ENCODE assay signal across 13 cellular contexts in genomic region chr3:128317101-128317697, GRCh38.
DNase-seq lines count a peak whose midpoint lies in the region; TF ChIP-seq lines count a peak whose summit lies in the region.
"Had no signal": no experiment of that assay in that cellular context is flagged by ENCODE, and none has a peak within 500 bp of the region (broad histone marks: within the 10 kb centered on the region; RNA-seq: fewer than 3 reads in every experiment).

No MANE protein-coding gene starts in this region.

- TF ChIP-seq CTCF in endodermal cell (conservative IDR thresholded peaks at IDR 0.05) (no peak), GM10248 (IDR thresholded peaks at IDR 0.05; ENCODE audit: control extremely low read depth, extremely low read depth, low read depth, missing control alignments) (no peak)

- no peak for DNase-seq in activated CD4-positive, alpha-beta T cell treated with anti-CD3 and anti-CD28 coated beads, Interleukin-2, amount 10 ng/mL, durations not matched to agents 24 days and 14 days
- no peak for DNase-seq in activated CD4-positive, alpha-beta T cell treated with anti-CD3 and anti-CD28 coated beads, Interleukin-2, amount 50 U/mL, for 4 hours
- DNase-seq in SK-N-MC (ENCODE audit: low read depth, low spot score) (no peak), endodermal cell (peak; percentile 42), DMS53 (lab: John Stamatoyannopoulos, UW) (no peak), GM10248 (ENCODE audit: extremely low spot score) (no peak), superior temporal gyrus (ENCODE audit: extremely low spot score) (no peak)
- DNase-seq in stimulated activated CD8-positive, alpha-beta memory T cell treated with anti-CD3 and anti-CD28 coated beads, Interleukin-4, amount 100 ng/mL, for 48 hours, result peak; percentile 19
- DNase-seq: kidney had no signal

- 0 out of 2 replicates have a peak overlapping the region, but pooled peaks have one; percentile 11 for H3K4me3 ChIP-seq in SK-N-MC
- H3K4me3 ChIP-seq in endodermal cell (ENCODE audit: low read length), result no peak overlapping the region
- H3K4me3 ChIP-seq: spleen, thoracic aorta had no signal

- no peaks in the 10 kb centered on the region for H3K27me3 ChIP-seq in endodermal cell (ENCODE audit: control insufficient read depth, insufficient read depth, low read length, poor library complexity, severe bottlenecking)
- H3K27me3 ChIP-seq: spleen had no signal

- CTCF ChIA-PET in GM10248 (lab: Yijun Ruan, JAX), result interaction anchor here (1.3 kb wide), 1 partner anchor 13 kb away, joined by 3 read pairs; no protein-coding TSS in a partner anchor

- 90 to 92% methylated on average over 13 to 17 of the region's 17 CpGs for WGBS in endodermal cell (ENCODE audit: insufficient coverage in 1 of 2, insufficient read length in 1 of 2), 2 experiments

- no peaks in the 10 kb centered on the region for H3K27me3 Mint-ChIP-seq in activated CD4-positive, alpha-beta T cell treated with anti-CD3 and anti-CD28 coated beads, Interleukin-2, amount 10 ng/mL, durations not matched to agents 24 days and 14 days
- no peaks in the 10 kb centered on the region for H3K27me3 Mint-ChIP-seq in endodermal cell (ENCODE audit: insufficient read depth)

- H3K9ac ChIP-seq in SK-N-MC (ENCODE audit: insufficient read length), result peak overlapping the region; percentile 40
- no peak overlapping the region for H3K9ac ChIP-seq in endodermal cell (ENCODE audit: extremely low read depth, low read length, poor library complexity, severe bottlenecking)
- H3K9ac ChIP-seq: parathyroid adenoma had no signal

- no peaks in the 10 kb centered on the region for H3K36me3 ChIP-seq in SK-N-MC (ENCODE audit: insufficient read depth, low read length)
- no peaks in the 10 kb centered on the region for H3K36me3 ChIP-seq in endodermal cell (ENCODE audit: control insufficient read depth, insufficient read depth, low read length)
- H3K36me3 ChIP-seq: thoracic aorta had no signal

- H3K27ac ChIP-seq in SK-N-MC (peak overlapping the region; percentile 77), endodermal cell (ENCODE audit: low read depth, low read length) (peak overlapping the region; percentile 64)
- H3K27ac ChIP-seq: parathyroid adenoma, thoracic aorta had no signal

- peak overlapping the region; percentile 69 for H3K27ac Mint-ChIP-seq in activated CD4-positive, alpha-beta T cell treated with anti-CD3 and anti-CD28 coated beads, Interleukin-2, amount 10 ng/mL, durations not matched to agents 24 days and 14 days
- no peak overlapping the region for H3K27ac Mint-ChIP-seq in endodermal cell
- H3K27ac Mint-ChIP-seq: T-helper 1 cell treated with Interleukin-12 subunit alpha and Interleukin-12 subunit beta and Interleukin-4 antibody, amounts not matched to agents 30 μg/mL and 1 μg/mL, for 36 hours had no signal

- intact Hi-C loops in activated CD4-positive, alpha-beta T cell treated with anti-CD3 and anti-CD28 coated beads, Interleukin-2, amount 10 ng/mL, durations not matched to agents 24 days and 14 days (cut with micrococcal nuclease), result no loop called here

- H3K4me1 Mint-ChIP-seq in activated CD4-positive, alpha-beta T cell treated with anti-CD3 and anti-CD28 coated beads, Interleukin-2, amount 10 ng/mL, durations not matched to agents 24 days and 14 days, result peaks cover 17% of the 10 kb centered on the region
- H3K4me1 Mint-ChIP-seq in endodermal cell, result no peaks in the 10 kb centered on the region

- no peaks in the 10 kb centered on the region for H3K9me3 Mint-ChIP-seq in activated CD4-positive, alpha-beta T cell treated with anti-CD3 and anti-CD28 coated beads, Interleukin-2, amount 10 ng/mL, durations not matched to agents 24 days and 14 days
- no peaks in the 10 kb centered on the region for H3K9me3 Mint-ChIP-seq in endodermal cell
- H3K9me3 Mint-ChIP-seq: T-helper 1 cell treated with Interleukin-12 subunit alpha and Interleukin-12 subunit beta and Interleukin-4 antibody, amounts not matched to agents 30 μg/mL and 1 μg/mL, for 36 hours had no signal

- H3K9me3 ChIP-seq in SK-N-MC (ENCODE audit: low read depth, low read length), result no peaks in the 10 kb centered on the region
- no peaks in the 10 kb centered on the region for H3K9me3 ChIP-seq in endodermal cell (ENCODE audit: control insufficient read depth, low read length)
- H3K9me3 ChIP-seq: spleen, thoracic aorta had no signal

- POLR2A ChIA-PET in GM10248 (lab: Yijun Ruan, JAX), result no interaction called here

- no peak overlapping the region for H3K4me3 Mint-ChIP-seq in activated CD4-positive, alpha-beta T cell treated with anti-CD3 and anti-CD28 coated beads, Interleukin-2, amount 10 ng/mL, durations not matched to agents 24 days and 14 days
- no peak overlapping the region for H3K4me3 Mint-ChIP-seq in endodermal cell

- H3K36me3 Mint-ChIP-seq in activated CD4-positive, alpha-beta T cell treated with anti-CD3 and anti-CD28 coated beads, Interleukin-2, amount 10 ng/mL, durations not matched to agents 24 days and 14 days (ENCODE audit: low read depth), result peaks cover 2% of the 10 kb centered on the region
- H3K36me3 Mint-ChIP-seq in endodermal cell (ENCODE audit: low read depth), result no peaks in the 10 kb centered on the region

- peaks cover 3% of the 10 kb centered on the region for H3K4me1 ChIP-seq in endodermal cell (ENCODE audit: control insufficient read depth, insufficient read depth, low read length)
- H3K4me1 ChIP-seq: parathyroid adenoma had no signal

Comparison
In these comparisons a context has a peak if more than half of its experiments do, and no peak if none do; other contexts are left out.
1. DNase-seq: peak in endodermal cell (single experiment) and stimulated activated CD8-positive, alpha-beta memory T cell treated with anti-CD3 and anti-CD28 coated beads, Interleukin-4, amount 100 ng/mL, for 48 hours (single experiment); none in activated CD4-positive, alpha-beta T cell treated with anti-CD3 and anti-CD28 coated beads, Interleukin-2, amount 10 ng/mL, durations not matched to agents 24 days and 14 days (single experiment), activated CD4-positive, alpha-beta T cell treated with anti-CD3 and anti-CD28 coated beads, Interleukin-2, amount 50 U/mL, for 4 hours (0 of 2), SK-N-MC (single experiment), DMS53 (single experiment), GM10248 (single experiment) and superior temporal gyrus (single experiment).